ENCODE assay signal across 19 cellular contexts in the genomic region with DNA sequence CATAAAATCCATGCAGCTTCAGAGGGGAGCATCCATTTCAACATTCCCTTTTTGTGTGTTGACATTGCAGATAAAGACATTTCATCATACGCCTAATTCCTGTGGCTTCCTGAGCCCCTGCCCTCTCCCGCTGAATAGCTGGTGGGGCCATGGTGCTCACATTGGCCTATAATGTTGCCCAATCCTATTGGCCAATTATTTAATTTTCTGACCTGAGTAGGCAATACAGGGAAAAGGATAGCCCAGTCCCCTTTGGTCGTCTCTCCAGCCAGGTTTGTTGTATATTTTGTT.
"Had no signal": no experiment of that assay in that cellular context is flagged by ENCODE, and none has a peak within 500 bp of the region (broad histone marks: within the 10 kb centered on the region; RNA-seq: fewer than 3 reads in every experiment).

No MANE protein-coding gene starts in this region.

- ATAC-seq: left ventricle myocardium superior; naive thymus-derived CD8-positive, alpha-beta T cell; stimulated activated naive B cell treated with anti-CD40 and anti-IgM and Interleukin-4, amounts not matched to agents 10 μg/mL and 1 μg/mL and 100 μg/mL, for 72 hours had no signal

- H2AFZ ChIP-seq: parathyroid adenoma had no signal

- H3K79me2 ChIP-seq: parathyroid adenoma had no signal

- H3K4me1 Mint-ChIP-seq: activated naive CD8-positive, alpha-beta T cell treated with anti-CD3 and anti-CD28 coated beads, Interleukin-2, amount 10 ng/mL, durations not matched to agents 7 days and 5 days; naive thymus-derived CD8-positive, alpha-beta T cell; stimulated activated naive B cell treated with anti-CD40 and anti-IgM and Interleukin-4, amounts not matched to agents 10 μg/mL and 1 μg/mL and 100 μg/mL, for 72 hours had no signal

- H3K9me3 ChIP-seq: tibial artery had no signal

- H3K4me3 ChIP-seq: dorsolateral prefrontal cortex, tibial artery had no signal

- H3K9ac ChIP-seq: parathyroid adenoma had no signal

- DNase-seq: activated CD4-positive, alpha-beta T cell treated with anti-CD3 and anti-CD28 coated beads, Interleukin-2, amount 50 U/mL, for 1 hour; activated CD8-positive, alpha-beta memory T cell treated with anti-CD3 and anti-CD28 coated beads for 24 hours; activated naive CD4-positive, alpha-beta T cell; activated naive CD8-positive, alpha-beta T cell treated with anti-CD3 and anti-CD28 coated beads, Interleukin-2, amount 10 ng/mL, durations not matched to agents 7 days and 5 days; anterior cingulate cortex; dorsolateral prefrontal cortex; hippocampal formation; kidney; left ventricle myocardium superior; mesenchymal stem cell; naive thymus-derived CD8-positive, alpha-beta T cell; stimulated activated CD4-positive, alpha-beta T cell treated with anti-CD3 and anti-CD28 coated beads, Interleukin-15, amount 100 ng/mL, for 24 hours; stimulated activated CD4-positive, alpha-beta T cell treated with anti-CD3 and anti-CD28 coated beads, Interleukin-4, amount 100 ng/mL, for 1 hour; stimulated activated naive B cell treated with anti-CD40 and anti-IgM and Interleukin-4, amounts not matched to agents 10 μg/mL and 1 μg/mL and 100 μg/mL, for 72 hours; T-helper 2 cell; tibial artery had no signal

- H3K9me3 Mint-ChIP-seq: activated naive CD8-positive, alpha-beta T cell treated with anti-CD3 and anti-CD28 coated beads, Interleukin-2, amount 10 ng/mL, durations not matched to agents 7 days and 5 days; activated T-helper 1 cell treated with anti-CD3 and anti-CD28 coated beads, Interleukin-12 subunit alpha, Interleukin-12 subunit beta, Interleukin-2, Interleukin-4 antibody, amounts not matched to agents 30 ng/mL and 10 ng/mL and 1 ng/mL, durations not matched to agents 14 hours and 24 hours and 36 hours; stimulated activated naive B cell treated with anti-CD40 and anti-IgM and Interleukin-4, amounts not matched to agents 10 μg/mL and 1 μg/mL and 100 μg/mL, for 72 hours had no signal

- H3K27me3 Mint-ChIP-seq: activated naive CD8-positive, alpha-beta T cell treated with anti-CD3 and anti-CD28 coated beads, Interleukin-2, amount 10 ng/mL, durations not matched to agents 7 days and 5 days; stimulated activated naive B cell treated with anti-CD40 and anti-IgM and Interleukin-4, amounts not matched to agents 10 μg/mL and 1 μg/mL and 100 μg/mL, for 72 hours had no signal

- H3K27ac ChIP-seq: dorsolateral prefrontal cortex, parathyroid adenoma, tibial artery had no signal

- H3K4me1 ChIP-seq: parathyroid adenoma, tibial artery had no signal

- H3K4me3 Mint-ChIP-seq: activated naive CD8-positive, alpha-beta T cell treated with anti-CD3 and anti-CD28 coated beads, Interleukin-2, amount 10 ng/mL, durations not matched to agents 7 days and 5 days; activated T-helper 1 cell treated with anti-CD3 and anti-CD28 coated beads, Interleukin-12 subunit alpha, Interleukin-12 subunit beta, Interleukin-2, Interleukin-4 antibody, amounts not matched to agents 30 ng/mL and 10 ng/mL and 1 ng/mL, durations not matched to agents 14 hours and 24 hours and 36 hours; naive thymus-derived CD8-positive, alpha-beta T cell; stimulated activated naive B cell treated with anti-CD40 and anti-IgM and Interleukin-4, amounts not matched to agents 10 μg/mL and 1 μg/mL and 100 μg/mL, for 72 hours had no signal

- H3K27ac Mint-ChIP-seq: activated naive CD8-positive, alpha-beta T cell treated with anti-CD3 and anti-CD28 coated beads, Interleukin-2, amount 10 ng/mL, durations not matched to agents 7 days and 5 days; activated T-helper 1 cell treated with anti-CD3 and anti-CD28 coated beads, Interleukin-12 subunit alpha, Interleukin-12 subunit beta, Interleukin-2, Interleukin-4 antibody, amounts not matched to agents 30 ng/mL and 10 ng/mL and 1 ng/mL, durations not matched to agents 14 hours and 24 hours and 36 hours; naive thymus-derived CD8-positive, alpha-beta T cell; stimulated activated naive B cell treated with anti-CD40 and anti-IgM and Interleukin-4, amounts not matched to agents 10 μg/mL and 1 μg/mL and 100 μg/mL, for 72 hours had no signal

- H3K36me3 ChIP-seq: tibial artery had no signal

- FAIRE-seq: endometrium, kidney had no signal

- H3K36me3 Mint-ChIP-seq: activated naive CD8-positive, alpha-beta T cell treated with anti-CD3 and anti-CD28 coated beads, Interleukin-2, amount 10 ng/mL, durations not matched to agents 7 days and 5 days; naive thymus-derived CD8-positive, alpha-beta T cell; stimulated activated naive B cell treated with anti-CD40 and anti-IgM and Interleukin-4, amounts not matched to agents 10 μg/mL and 1 μg/mL and 100 μg/mL, for 72 hours had no signal
